18 cellular contexts compared by ENCODE assay signal in genomic region chr5:63022403-63022802, GRCh38.
"Had no signal": no experiment of that assay in that cellular context is flagged by ENCODE, and none has a peak within 500 bp of the region (broad histone marks: within the 10 kb centered on the region; RNA-seq: fewer than 3 reads in every experiment).

No MANE protein-coding gene starts in this region.

- H3K4me3 ChIP-seq: adrenal gland, cardiac muscle cell, gastroesophageal sphincter, heart right ventricle, lower lobe of right lung, tibial nerve had no signal

- H3K9me3 ChIP-seq: adrenal gland, lower lobe of right lung had no signal

- H3K27ac ChIP-seq: adrenal gland, cardiac muscle cell, gastroesophageal sphincter, heart right ventricle, lower lobe of right lung, tibial nerve had no signal

- DNase-seq: activated CD8-positive, alpha-beta memory T cell treated with anti-CD3 and anti-CD28 coated beads, Interleukin-2, amount 10 ng/mL, durations not matched to agents 7 days and 5 days; activated effector memory CD4-positive, alpha-beta T cell treated with anti-CD3 and anti-CD28 coated beads, Interleukin-2, amount 50 U/mL, for 16 hours; activated T-cell treated with anti-CD3 and anti-CD28 coated beads, Interleukin-2, amount 50 U/mL, for 4 hours; adrenal gland; endodermal cell; erythroblast; heart right ventricle; left cardiac atrium; lower lobe of right lung; nucleus accumbens; posterior cingulate gyrus; stimulated activated CD4-positive, alpha-beta T cell treated with anti-CD3 and anti-CD28 coated beads, Interleukin-4, amount 100 ng/mL, for 24 hours; stimulated activated naive CD4-positive, alpha-beta T cell treated with Interleukin-2 at 50 U/mL for 16 hours; substantia nigra had no signal

- ATAC-seq: activated CD4-positive, CD25-positive, alpha-beta regulatory T cell treated with anti-CD3 and anti-CD28 coated beads, Interleukin-2, amount 50 U/mL, for 24 hours; activated CD8-positive, alpha-beta memory T cell treated with anti-CD3 and anti-CD28 coated beads, Interleukin-2, amount 10 ng/mL, durations not matched to agents 7 days and 5 days; activated T-cell treated with anti-CD3 and anti-CD28 coated beads, Interleukin-2, amount 50 U/mL, for 4 hours; gastroesophageal sphincter; heart right ventricle; left cardiac atrium; lower lobe of right lung had no signal

- H3K27me3 ChIP-seq: adrenal gland, cardiac muscle cell, gastroesophageal sphincter, heart right ventricle, tibial nerve had no signal

- H3K4me1 ChIP-seq: adrenal gland, gastroesophageal sphincter, heart right ventricle, lower lobe of right lung, tibial nerve had no signal

- H3K36me3 ChIP-seq: adrenal gland, cardiac muscle cell, gastroesophageal sphincter, heart right ventricle, lower lobe of right lung, tibial nerve had no signal
